Comparison of ENCODE assay signal across 7 cellular contexts in the genomic region with DNA sequence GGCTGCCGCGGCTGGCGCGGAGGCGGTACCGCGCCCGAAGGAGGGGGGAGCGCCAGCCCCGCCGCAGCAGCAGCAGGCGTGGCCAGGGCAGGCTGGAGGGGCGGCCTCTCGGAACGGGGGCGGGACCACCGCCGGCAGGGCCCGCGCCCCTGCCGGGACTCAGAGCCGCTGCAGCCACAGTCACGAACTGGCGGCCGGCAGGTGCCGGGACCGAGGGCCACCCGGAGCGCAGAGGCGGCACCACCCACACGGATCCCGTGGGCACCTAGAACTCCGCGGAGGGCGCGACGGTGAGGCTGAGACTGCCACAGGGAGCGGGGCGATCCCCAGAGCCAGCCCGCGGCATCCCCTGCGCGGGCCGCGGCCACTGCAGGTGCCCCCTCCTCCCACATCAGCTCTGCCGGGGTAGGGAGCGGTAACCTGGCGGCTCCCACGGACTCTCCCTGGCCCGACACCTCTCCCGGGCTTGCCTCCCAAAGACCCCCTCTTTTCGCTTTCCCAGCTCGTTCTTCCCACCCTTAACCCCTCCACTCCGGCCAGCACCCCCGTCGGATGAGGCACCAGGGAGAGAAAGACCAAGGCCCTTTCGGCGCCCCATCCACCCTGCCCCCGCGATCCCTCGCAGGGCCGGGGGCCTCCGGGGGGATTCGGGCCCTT. TPM values are rescaled to one million over a fixed set of nuclear protein-coding genes. Genes with fewer than 3 reads are reported as not detected.
DNase-seq lines count a peak whose midpoint lies in the region; ATAC-seq and TF ChIP-seq lines count a peak whose summit lies in the region.

Gene VWA5B2, plus strand, starts transcription at position 162 of the 657 bp plus-strand sequence. CDS start 944 bp downstream, outside the sequence.

- in situ Hi-C loops in GM13976 (cut with MboI; ENCODE audit: low sequenced_read_pairs, unreplicated experiment) = loop anchor here (25.0 kb wide), 1 partner anchor 342 kb away; the partner anchor contains the start of gene PARL

- H3K4me3 Mint-ChIP-seq in activated CD4-positive, alpha-beta T cell treated with anti-CD3 and anti-CD28 coated beads for 36 hours = peak within 1 kb of the TSS; percentile 56

- ATAC-seq in HG02884 (IDR thresholded peaks at IDR 0.05; ENCODE audit: unreplicated experiment) (peak; percentile 72), lower lobe of right lung (peak; percentile 89 to 91)
- ATAC-seq in activated CD4-positive, alpha-beta T cell treated with anti-CD3 and anti-CD28 coated beads for 36 hours = peak; percentile 93

- H3K9me3 Mint-ChIP-seq in activated CD4-positive, alpha-beta T cell treated with anti-CD3 and anti-CD28 coated beads for 36 hours (ENCODE audit: low read depth) = no peaks in the 10 kb centered on the region

- no peak within 1 kb of the TSS for H3K27ac Mint-ChIP-seq in activated CD4-positive, alpha-beta T cell treated with anti-CD3 and anti-CD28 coated beads for 36 hours

- intact Hi-C loops in activated CD4-positive, alpha-beta T cell treated with anti-CD3 and anti-CD28 coated beads for 36 hours (cut with DNase I, micrococcal nuclease) = loop anchor here in 1 of 2 experiments (1.0 kb wide), 3 partner anchors 20 to 43 kb away; partner anchors contain the start of genes ABCF3 and EEF1AKMT4
- intact Hi-C loops in lower lobe of right lung (cut with DNase I) = no loop called here

- TF ChIP-seq CTCF in GM13976 (IDR thresholded peaks at IDR 0.05; ENCODE audit: borderline replicate concordance, control extremely low read depth, extremely low read depth, insufficient read depth, missing control alignments) (no peak), lower lobe of right lung (IDR thresholded peaks at IDR 0.05) (peak; percentile 24)

- H3K36me3 Mint-ChIP-seq in activated CD4-positive, alpha-beta T cell treated with anti-CD3 and anti-CD28 coated beads for 36 hours (ENCODE audit: low read depth) = no peaks in the 10 kb centered on the region

- H3K4me3 ChIP-seq in lower lobe of right lung = peak within 1 kb of the TSS; percentile 61

- POLR2A ChIA-PET in activated CD4-positive, alpha-beta T cell treated with anti-CD3 and anti-CD28 coated beads for 36 hours (lab: Charles Lee) = no interaction called here

- no peaks in the 10 kb centered on the region for H3K9me3 ChIP-seq in lower lobe of right lung

- CTCF ChIA-PET in activated CD4-positive, alpha-beta T cell treated with anti-CD3 and anti-CD28 coated beads for 36 hours (lab: Charles Lee) = interaction anchor here (0.5 to 2.1 kb wide), 10 partner anchors 8 to 334 kb away, joined by 3 to 6 read pairs (median 4); partner anchors contain the start of gene EEF1AKMT4

- H3K27me3 ChIP-seq in lower lobe of right lung (ENCODE audit: low read depth) = peaks cover 61% of the 10 kb centered on the region

- peaks cover 6% of the 10 kb centered on the region for H3K4me1 Mint-ChIP-seq in activated CD4-positive, alpha-beta T cell treated with anti-CD3 and anti-CD28 coated beads for 36 hours

- H3K4me1 ChIP-seq in lower lobe of right lung = peaks cover 18% of the 10 kb centered on the region

- no peaks in the 10 kb centered on the region for H3K36me3 ChIP-seq in lower lobe of right lung

- peak within 1 kb of the TSS; percentile 29 for H3K27ac ChIP-seq in cingulate gyrus (ENCODE audit: low read depth, low read length)
- H3K27ac ChIP-seq in lower lobe of right lung = no peak within 1 kb of the TSS

- peak; percentile 94 for DNase-seq in GM13976 (ENCODE audit: low spot score)
- peak; percentile 82 for DNase-seq in NCI-H2171 treated with DMSO at 0.1 percent for 48 hours (lab: John Stamatoyannopoulos, UW)
- peak; percentile 78 for DNase-seq in activated CD4-positive, alpha-beta T cell treated with anti-CD3 and anti-CD28 coated beads for 36 hours
- DNase-seq in lower lobe of right lung = peak; percentile 66
- DNase-seq in stimulated activated CD4-positive, alpha-beta T cell treated with anti-CD3 and anti-CD28 coated beads, TNF-alpha, amount 100 ng/mL, for 48 hours (ENCODE audit: low read depth in 3 of 3) = peak in 2 of 3 donors; percentile 22 to 70

- peaks cover 50% of the 10 kb centered on the region for H3K27me3 Mint-ChIP-seq in activated CD4-positive, alpha-beta T cell treated with anti-CD3 and anti-CD28 coated beads for 36 hours

RNA-seq across cellular contexts. Expression of gene VWA5B2, which starts in this region (rescaled TPM):
- total RNA-seq in activated CD4-positive, alpha-beta T cell treated with anti-CD3 and anti-CD28 coated beads for 36 hours = not detected
- total RNA-seq in lower lobe of right lung = 0.47 TPM

Comparison
In these comparisons a context has a peak if more than half of its experiments do, and no peak if none do; other contexts are left out.
1. Peak in DNase-seq and ATAC-seq in activated CD4-positive, alpha-beta T cell treated with anti-CD3 and anti-CD28 coated beads for 36 hours; RNA of the gene not detected or under 1 TPM.
2. Peak in DNase-seq, ATAC-seq and H3K4me3 ChIP-seq in lower lobe of right lung; RNA of the gene not detected or under 1 TPM.